10 cellular contexts compared by ENCODE assay signal in genomic region chr3:79767194-79767952, GRCh38. TPM values are rescaled to one million over a fixed set of nuclear protein-coding genes. Genes with fewer than 3 reads are reported as not detected.
DNase-seq lines count a peak whose midpoint lies in the region; TF ChIP-seq lines count a peak whose summit lies in the region.
"Had no signal": no experiment of that assay in that cellular context is flagged by ENCODE, and none has a peak within 500 bp of the region (broad histone marks: within the 10 kb centered on the region; RNA-seq: fewer than 3 reads in every experiment).

No MANE protein-coding gene starts in this region.

- H3K4me3 ChIP-seq in brain microvascular endothelial cell (ENCODE audit: low read depth, low read length) (peak overlapping the region; percentile 68), suprapubic skin (peak overlapping the region; percentile 28), WERI-Rb-1 (ENCODE audit: low read depth, low read length) (no peak overlapping the region), transverse colon (peak overlapping the region in 1 of 4 donors; percentile 29)

- H3K27ac ChIP-seq in brain microvascular endothelial cell (peak overlapping the region; percentile 33), suprapubic skin (no peak overlapping the region), WERI-Rb-1 (no peak overlapping the region), transverse colon (no peak overlapping the region)

- POLR2A ChIA-PET in activated CD4-positive, alpha-beta memory T cell treated with anti-CD3 and anti-CD28 coated beads for 36 hours (lab: Charles Lee) = no interaction called here

- H3K27me3 ChIP-seq in brain microvascular endothelial cell (replicated peaks) = no peaks in the 10 kb centered on the region
- H3K27me3 ChIP-seq in suprapubic skin = peaks cover 31% of the 10 kb centered on the region
- no peaks in the 10 kb centered on the region for H3K27me3 ChIP-seq in WERI-Rb-1 (ENCODE audit: insufficient read depth, low read depth, severe bottlenecking)
- H3K27me3 ChIP-seq in transverse colon = peaks cover 37% of the 10 kb centered on the region

- intact Hi-C loops in transverse colon (cut with DNase I; ENCODE audit: low total_unique reads) = no loop called here
- intact Hi-C loops in activated CD4-positive, alpha-beta memory T cell treated with anti-CD3 and anti-CD28 coated beads for 36 hours (cut with micrococcal nuclease) = no loop called here

- TF ChIP-seq POLR2A in suprapubic skin (IDR thresholded peaks at IDR 0.05) = no peak
- no peak for TF ChIP-seq POLR2A in transverse colon (IDR thresholded peaks at IDR 0.05)

- no peak for TF ChIP-seq EP300 in suprapubic skin (IDR thresholded peaks at IDR 0.05)
- no peak for TF ChIP-seq EP300 in transverse colon (IDR thresholded peaks at IDR 0.05; ENCODE audit: low read depth)

- no peaks in the 10 kb centered on the region for H3K36me3 ChIP-seq in brain microvascular endothelial cell (replicated peaks)
- H3K36me3 ChIP-seq in suprapubic skin = no peaks in the 10 kb centered on the region
- H3K36me3 ChIP-seq in WERI-Rb-1 = no peaks in the 10 kb centered on the region
- no peaks in the 10 kb centered on the region for H3K36me3 ChIP-seq in transverse colon

- CTCF ChIA-PET in activated CD4-positive, alpha-beta memory T cell treated with anti-CD3 and anti-CD28 coated beads for 36 hours (lab: Charles Lee) = no interaction called here

- no peaks in the 10 kb centered on the region for H3K36me3 Mint-ChIP-seq in activated CD4-positive, alpha-beta memory T cell treated with anti-CD3 and anti-CD28 coated beads for 36 hours

- WGBS in suprapubic skin = 3% methylated on average over 27 of the region's 27 CpGs
- 13 to 15% methylated on average over 8 to 24 of the region's 27 CpGs for WGBS in transverse colon (ENCODE audit: low coverage in 1 of 2), 2 donors

- in situ Hi-C loops in brain microvascular endothelial cell (cut with HindIII; ENCODE audit: low pct_ligation_motif_present, low sequenced_read_pairs) = no loop called here
- in situ Hi-C loops in transverse colon (cut with MboI; ENCODE audit: low pct_ligation_motif_present in 1 of 4, low pct_unique_long_range_greater_than_20kb in 1 of 4, low sequenced_read_pairs in 3 of 4) = no loop called here

- peak; percentile 67 for TF ChIP-seq CTCF in brain microvascular endothelial cell (IDR thresholded peaks at IDR 0.05; ENCODE audit: low read depth, low read length, missing control alignments)
- TF ChIP-seq CTCF in suprapubic skin (IDR thresholded peaks at IDR 0.05) = no peak
- no peak for TF ChIP-seq CTCF in WERI-Rb-1 (IDR thresholded peaks at IDR 0.05; ENCODE audit: low read depth, low read length)
- TF ChIP-seq CTCF in transverse colon (IDR thresholded peaks at IDR 0.05) = no peak

- H3K9me3 Mint-ChIP-seq in activated CD4-positive, alpha-beta memory T cell treated with anti-CD3 and anti-CD28 coated beads for 36 hours = peaks cover 12% of the 10 kb centered on the region

- H3K27me3 Mint-ChIP-seq in activated CD4-positive, alpha-beta memory T cell treated with anti-CD3 and anti-CD28 coated beads for 36 hours = peaks cover 2% of the 10 kb centered on the region

- no peaks in the 10 kb centered on the region for H3K4me1 Mint-ChIP-seq in activated CD4-positive, alpha-beta memory T cell treated with anti-CD3 and anti-CD28 coated beads for 36 hours (ENCODE audit: low read depth)

- no peaks in the 10 kb centered on the region for H3K9me3 ChIP-seq in suprapubic skin
- H3K9me3 ChIP-seq in WERI-Rb-1 (ENCODE audit: severe bottlenecking) = no peaks in the 10 kb centered on the region
- H3K9me3 ChIP-seq in transverse colon = no peaks in the 10 kb centered on the region

- no peak overlapping the region for H3K4me3 Mint-ChIP-seq in activated CD4-positive, alpha-beta memory T cell treated with anti-CD3 and anti-CD28 coated beads for 36 hours

- no peak overlapping the region for H3K27ac Mint-ChIP-seq in activated CD4-positive, alpha-beta memory T cell treated with anti-CD3 and anti-CD28 coated beads for 36 hours

- peak in 2 of 3 experiments; percentile 31 to 46 for DNase-seq in NCI-H1417 (lab: John Stamatoyannopoulos, UW)
- DNase-seq in NCI-H1417 treated with DMSO at 0.1 percent for 48 hours (lab: John Stamatoyannopoulos, UW) = no peak
- peak; percentile 57 for DNase-seq in brain microvascular endothelial cell
- DNase-seq in left kidney (ENCODE audit: low read depth, low spot score) = peak; percentile 64
- DNase-seq in suprapubic skin (ENCODE audit: low spot score in 2 of 2) = no peak
- DNase-seq in WERI-Rb-1 = no peak
- no peak for DNase-seq in transverse colon
- DNase-seq in activated CD4-positive, alpha-beta memory T cell treated with anti-CD3 and anti-CD28 coated beads for 36 hours = no peak
- DNase-seq: activated CD8-positive, alpha-beta memory T cell treated with anti-CD3 and anti-CD28 coated beads, Interleukin-2, amount 50 U/mL, for 48 hours; NCI-H1930 had no signal

- H3K4me1 ChIP-seq in suprapubic skin (peaks cover 17% of the 10 kb centered on the region), transverse colon (no peaks in the 10 kb centered on the region)

RNA-seq across cellular contexts. Expression of gene ROBO1, which starts 0.4 kb away (rescaled TPM):
- 10 to 100 TPM; 67.7 to 80.3 (median 71.3) TPM for total RNA-seq in suprapubic skin
- total RNA-seq in transverse colon = 10 to 100 TPM in 1 of 4 donors, 1 to 10 TPM in 3; 7.6 to 68.7 (median 9.1) TPM
- not detected for total RNA-seq in activated CD4-positive, alpha-beta memory T cell treated with anti-CD3 and anti-CD28 coated beads for 36 hours

Comparison
In these comparisons a context has a peak if more than half of its experiments do, and no peak if none do; other contexts are left out.
1. DNase-seq: peak in NCI-H1417 (2 of 3), brain microvascular endothelial cell (single experiment) and left kidney (single experiment); none in NCI-H1417 treated with DMSO at 0.1 percent for 48 hours (single experiment), suprapubic skin (0 of 2), WERI-Rb-1 (single experiment), transverse colon (single experiment) and activated CD4-positive, alpha-beta memory T cell treated with anti-CD3 and anti-CD28 coated beads for 36 hours (single experiment).
2. RNA of gene ROBO1, which starts 0.4 kb away (total RNA-seq): 67.7 to 80.3 TPM in suprapubic skin and 7.6 to 68.7 TPM in transverse colon; not detected in activated CD4-positive, alpha-beta memory T cell treated with anti-CD3 and anti-CD28 coated beads for 36 hours; every median in the first group is over 4 times any median in the second.